Comparison of ENCODE assay signal across 8 cellular contexts in genomic region chr11:35126000-35126878, GRCh38. TPM values are rescaled to one million over a fixed set of nuclear protein-coding genes. Genes with fewer than 3 reads are reported as not detected.
DNase-seq lines count a peak whose midpoint lies in the region; ATAC-seq and TF ChIP-seq lines count a peak whose summit lies in the region.

No MANE protein-coding gene starts in this region.

- WGBS in IMR-90 (ENCODE audit: extremely low coverage in 2 of 2, insufficient read length in 1 of 2), 2 experiments: no CpG with 5 or more reads among the region's 6 CpGs
- WGBS in stomach, 5 donors: 80 to 90% (median 90%) methylated on average over 6 of the region's 6 CpGs

- H4K91ac ChIP-seq in IMR-90 (ENCODE audit: insufficient read depth, low read depth, low read length): no peak overlapping the region

- no peaks in the 10 kb centered on the region for H4K20me1 ChIP-seq in IMR-90 (ENCODE audit: insufficient read depth, low read length)

- H2AFZ ChIP-seq in IMR-90 (replicated peaks; ENCODE audit: low read length, poor library complexity): no peak overlapping the region

- H2AK5ac ChIP-seq in IMR-90 (ENCODE audit: low read depth, low read length): no peak overlapping the region

- H2BK5ac ChIP-seq in IMR-90 (ENCODE audit: low read depth, low read length, poor library complexity, severe bottlenecking): no peak overlapping the region

- H3K18ac ChIP-seq in IMR-90 (ENCODE audit: low read depth, low read length): no peak overlapping the region

- TF ChIP-seq CTCF in IMR-90 (conservative IDR thresholded peaks at IDR 0.05; ENCODE audit: low read depth, low read length): no peak
- TF ChIP-seq CTCF in stomach (IDR thresholded peaks at IDR 0.05): no peak
- TF ChIP-seq CTCF in colonic mucosa (IDR thresholded peaks at IDR 0.05): no peak

- H3K23ac ChIP-seq in IMR-90 (ENCODE audit: low read depth, low read length): no peak overlapping the region

- no peaks in the 10 kb centered on the region for H3K79me1 ChIP-seq in IMR-90 (ENCODE audit: low read depth in 1 of 2, low read length in 2 of 2)

- no peak for DNase-seq in IMR-90
- peak in 2 of 9 donors; percentile 27 to 62 for DNase-seq in naive thymus-derived CD4-positive, alpha-beta T cell
- DNase-seq in stomach: no peak
- DNase-seq in NCI-H526 treated with DMSO at 0.1 percent for 48 hours (lab: John Stamatoyannopoulos, UW): no peak
- DNase-seq in NK-92 treated with Interleukin-12 subunit alpha and Interleukin-12 subunit beta, amount 100 ng/mL, for 24 hours (lab: John Stamatoyannopoulos, UW): no peak
- DNase-seq in colonic mucosa: no peak

- peaks cover 0 to 8% (median 0%) of the 10 kb centered on the region in 5 donors for H3K27me3 Mint-ChIP-seq in naive thymus-derived CD4-positive, alpha-beta T cell

- TF ChIP-seq RAD21 in IMR-90 (IDR thresholded peaks at IDR 0.05; ENCODE audit: low read length): no peak

- TF ChIP-seq POLR2A in IMR-90 (IDR thresholded peaks at IDR 0.05; ENCODE audit: low read depth, low read length): no peak
- no peak for TF ChIP-seq POLR2A in stomach (IDR thresholded peaks at IDR 0.05)

- no peaks in the 10 kb centered on the region for H3K9me3 Mint-ChIP-seq in naive thymus-derived CD4-positive, alpha-beta T cell

- H4K5ac ChIP-seq in IMR-90 (ENCODE audit: low read depth, low read length): no peak overlapping the region

- in situ Hi-C loops in IMR-90 (cut with MboI; ENCODE audit: low sequenced_read_pairs): no loop called here

- H2BK120ac ChIP-seq in IMR-90 (ENCODE audit: low read depth, low read length): no peak overlapping the region

- no peaks in the 10 kb centered on the region; the same call in none of the 2 replicates for H3K27me3 ChIP-seq in IMR-90 (ENCODE audit: control insufficient read depth, insufficient read depth, low read length)
- H3K27me3 ChIP-seq in naive thymus-derived CD4-positive, alpha-beta T cell (ENCODE audit: control insufficient read depth in 2 of 2, insufficient read depth in 2 of 2, low read length in 2 of 2): no peaks in the 10 kb centered on the region
- no peaks in the 10 kb centered on the region for H3K27me3 ChIP-seq in stomach
- H3K27me3 ChIP-seq in colonic mucosa: no peaks in the 10 kb centered on the region

- dilution Hi-C loops in IMR-90 (cut with HindIII; ENCODE audit: low sequenced_read_pairs, unreplicated experiment): no loop called here

- H3K4me3 Mint-ChIP-seq in naive thymus-derived CD4-positive, alpha-beta T cell: peak overlapping the region; percentile 42 to 69 (median 60)

- no peak for TF ChIP-seq EP300 in stomach (IDR thresholded peaks at IDR 0.05)

- H3K9ac ChIP-seq in IMR-90 (ENCODE audit: low read depth, low read length): no peak overlapping the region
- H3K9ac ChIP-seq in colonic mucosa (ENCODE audit: low read depth in 2 of 2, low read length in 2 of 2): no peak overlapping the region

- H3K9me3 ChIP-seq in IMR-90 (ENCODE audit: control insufficient read depth, insufficient read depth, low read length) (no peaks in the 10 kb centered on the region), stomach (no peaks in the 10 kb centered on the region), colonic mucosa (no peaks in the 10 kb centered on the region)
- no peaks in the 10 kb centered on the region for H3K9me3 ChIP-seq in naive thymus-derived CD4-positive, alpha-beta T cell (ENCODE audit: control insufficient read depth in 2 of 3, low read length in 3 of 3)

- peaks cover 32 to 69% (median 64%) of the 10 kb centered on the region in 7 donors for H3K4me1 Mint-ChIP-seq in naive thymus-derived CD4-positive, alpha-beta T cell

- CTCF ChIA-PET in IMR-90 (lab: Yijun Ruan, JAX): interaction anchor here (0.7 kb wide), 2 partner anchors 157 to 334 kb away, joined by 3 read pairs; no protein-coding TSS in a partner anchor
- CTCF ChIA-PET in naive thymus-derived CD4-positive, alpha-beta T cell (lab: Charles Lee): interaction anchor here (0.7 to 1.1 kb wide), 2 partner anchors 13 to 79 kb away, joined by 3 read pairs; partner anchors contain the start of gene CD44

- no peak overlapping the region for H3K27ac ChIP-seq in IMR-90 (ENCODE audit: insufficient read depth, low read length)
- peak overlapping the region; percentile 12 for H3K27ac ChIP-seq in naive thymus-derived CD4-positive, alpha-beta T cell (ENCODE audit: low read depth, low read length)
- H3K27ac ChIP-seq in stomach: peak overlapping the region in 1 of 5 donors; percentile 18
- H3K27ac ChIP-seq in colonic mucosa: no peak overlapping the region

- peak overlapping the region; percentile 44 to 92 (median 82) for H3K27ac Mint-ChIP-seq in naive thymus-derived CD4-positive, alpha-beta T cell

- no peak overlapping the region for H2BK20ac ChIP-seq in IMR-90 (ENCODE audit: low read depth, low read length)

- H4K8ac ChIP-seq in IMR-90 (ENCODE audit: low read depth in 2 of 2, low read length in 2 of 2): no peak overlapping the region

- no peaks in the 10 kb centered on the region for H3K9me1 ChIP-seq in IMR-90 (ENCODE audit: insufficient read depth, low read length)

- H3K56ac ChIP-seq in IMR-90 (ENCODE audit: extremely low read depth, insufficient read depth, low read length): no peak overlapping the region

- H3K36me3 Mint-ChIP-seq in naive thymus-derived CD4-positive, alpha-beta T cell: peaks cover 0 to 11% (median 0%) of the 10 kb centered on the region in 5 donors

- no peak overlapping the region for H3K4me2 ChIP-seq in IMR-90 (ENCODE audit: low read depth, low read length)

- intact Hi-C loops in IMR-90 (cut with micrococcal nuclease): no loop called here
- intact Hi-C loops in naive thymus-derived CD4-positive, alpha-beta T cell (cut with micrococcal nuclease): loop anchor here in 1 of 2 donors (1.0 to 5.0 kb wide), 2 partner anchors 12 to 36 kb away; no protein-coding TSS in a partner anchor
- intact Hi-C loops in stomach (cut with DNase I; ENCODE audit: low total_unique reads): no loop called here
- intact Hi-C loops in colonic mucosa (cut with DNase I): no loop called here

- H3K4me1 ChIP-seq in IMR-90 (ENCODE audit: control insufficient read depth, insufficient read depth, low read length) (no peaks in the 10 kb centered on the region), stomach (no peaks in the 10 kb centered on the region), colonic mucosa (no peaks in the 10 kb centered on the region)
- H3K4me1 ChIP-seq in naive thymus-derived CD4-positive, alpha-beta T cell (ENCODE audit: control insufficient read depth in 2 of 2, insufficient read depth in 2 of 2, low read length in 2 of 2): peaks cover 33 to 49% of the 10 kb centered on the region in 2 donors

- no peak overlapping the region for H3K4ac ChIP-seq in IMR-90 (ENCODE audit: low read depth, low read length)

- POLR2A ChIA-PET in IMR-90 (lab: Charles Lee; ENCODE audit: unreplicated experiment): no interaction called here
- POLR2A ChIA-PET in naive thymus-derived CD4-positive, alpha-beta T cell (lab: Charles Lee): interaction anchor here (0.6 to 3.0 kb wide), 7 partner anchors 8 to 97 kb away, joined by 3 to 16 read pairs (median 3); partner anchors contain the start of gene CD44

- no peak overlapping the region for H3K14ac ChIP-seq in IMR-90 (replicated peaks; ENCODE audit: low read depth, low read length)

- H3K4me3 ChIP-seq in IMR-90 (ENCODE audit: insufficient read depth, low read depth, low read length) (no peak overlapping the region), stomach (no peak overlapping the region), colonic mucosa (no peak overlapping the region)
- peak overlapping the region; percentile 17 for H3K4me3 ChIP-seq in naive thymus-derived CD4-positive, alpha-beta T cell (ENCODE audit: low read length)

- H2BK15ac ChIP-seq in IMR-90 (ENCODE audit: low read depth, low read length): peak overlapping the region; percentile 11; the same call in 1 of the 3 replicates

- ATAC-seq in GM18520 (IDR thresholded peaks at IDR 0.05; ENCODE audit: unreplicated experiment): peak; percentile 62
- ATAC-seq in GM21723 (IDR thresholded peaks at IDR 0.05; ENCODE audit: unreplicated experiment): peak; percentile 77
- no peak for ATAC-seq in IMR-90 (ENCODE audit: low read depth)
- peak; percentile 59 for ATAC-seq in naive thymus-derived CD4-positive, alpha-beta T cell

- H2AK9ac ChIP-seq in IMR-90 (replicated peaks; ENCODE audit: low read depth, low read length, poor library complexity): no peak overlapping the region

- BruUV-seq in IMR-90 (replicated peaks; lab: Mats Ljungman, UMichigan): no TSS peak

- H3K36me3 ChIP-seq in IMR-90 (ENCODE audit: control insufficient read depth, insufficient read depth, low read length) (no peaks in the 10 kb centered on the region), stomach (no peaks in the 10 kb centered on the region), colonic mucosa (no peaks in the 10 kb centered on the region)
- no peaks in the 10 kb centered on the region for H3K36me3 ChIP-seq in naive thymus-derived CD4-positive, alpha-beta T cell (ENCODE audit: control insufficient read depth in 2 of 3, insufficient read depth in 3 of 3, low read length in 3 of 3)

TF ChIP-seq in IMR-90, 13 proteins besides CTCF, POLR2A, EP300 and RAD21 (continues in another document):
- TF ChIP-seq USF2 (IDR thresholded peaks at IDR 0.05; ENCODE audit: low read depth, low read length) (no peak), RFX5 (IDR thresholded peaks at IDR 0.05; ENCODE audit: low read depth, low read length) (no peak), CEBPB (IDR thresholded peaks at IDR 0.05; ENCODE audit: low read depth, low read length) (no peak), NFE2L2 (IDR thresholded peaks at IDR 0.05; ENCODE audit: low read depth, low read length) (no peak), RCOR1 (IDR thresholded peaks at IDR 0.05; ENCODE audit: insufficient replicate concordance, low read length) (no peak)

RNA-seq across cellular contexts. Expression of gene CD44, which starts 12.7 kb away (rescaled TPM):
- total RNA-seq in IMR-90 (2012; rRNA removed) (341 and 357 TPM in 2 replicates), stomach (100 to 1,000 TPM in 3 of 5 donors, 10 to 100 TPM in 2; 47.5 to 229 (median 176) TPM), colonic mucosa (100 to 1,000 TPM; 152 to 171 TPM)
- polyA plus RNA-seq in IMR-90 (2012; rRNA removed) (947 and 1,094 TPM in 2 replicates), stomach (100 to 1,000 TPM in 1 of 3 donors, 10 to 100 TPM in 2; 52.4 to 125 (median 65.5) TPM)
- 502 and 1,091 TPM in 2 replicates for polyA plus RNA-seq in IMR-90 (2012; cell fraction: cytosol; rRNA removed)
- 461 and 652 TPM in 2 replicates for polyA plus RNA-seq in IMR-90 (2012; cell fraction: nucleus; rRNA removed; ENCODE audit: low replicate concordance)
- 1,000 to 10,000 TPM in 1 of 5 experiments, 100 to 1,000 TPM in 4; 369 to 1,223 (median 784) TPM for total RNA-seq in naive thymus-derived CD4-positive, alpha-beta T cell
- polyA plus RNA-seq in naive thymus-derived CD4-positive, alpha-beta T cell: 100 to 1,000 TPM; 332 to 372 TPM
